2 cellular contexts compared by ENCODE assay signal in the genomic region with DNA sequence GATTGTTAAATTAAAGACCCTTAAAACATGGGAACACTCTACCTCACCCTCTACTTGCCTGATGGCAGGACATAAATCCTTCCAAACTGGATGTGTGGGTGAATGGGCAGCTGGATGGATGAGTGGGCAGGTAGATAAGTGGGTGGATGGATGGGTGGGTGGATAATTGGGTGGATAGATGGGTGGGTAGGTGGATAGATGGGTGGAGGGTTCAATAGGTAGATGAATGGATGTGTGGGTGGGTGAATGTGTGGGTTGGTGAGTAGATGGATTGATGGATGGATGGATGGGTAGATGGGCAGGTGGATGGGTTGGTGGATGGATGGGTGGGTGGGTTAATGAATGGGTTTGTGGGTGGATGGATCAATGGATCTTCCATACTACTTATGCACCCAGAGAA.
A peak's percentile ranks its signal among the peaks of the same experiment; 100 is the strongest.
TF ChIP-seq lines count a peak whose summit lies in the region.

No MANE protein-coding gene starts in this region.

TF ChIP-seq in HEK293, 187 proteins besides CTCF, POLR2A, EP300 and RAD21:
- no peak for TF ChIP-seq ZNF202 (tag by site-specific recombination; IDR thresholded peaks at IDR 0.05; ENCODE audit: borderline replicate concordance)
- TF ChIP-seq ZSCAN30 (tag by site-specific recombination; IDR thresholded peaks at IDR 0.05) = no peak
- TF ChIP-seq ZNF274 (IDR thresholded peaks at IDR 0.05; ENCODE audit: low read length) = no peak
- TF ChIP-seq ZNF274 (tag by site-specific recombination; IDR thresholded peaks at IDR 0.05; ENCODE audit: borderline replicate concordance) = no peak
- TF ChIP-seq ZFHX2 (tag by site-specific recombination; conservative IDR thresholded peaks at IDR 0.05) = peak; percentile 100
- TF ChIP-seq EGR2 (tag by site-specific recombination; IDR thresholded peaks at IDR 0.05; ENCODE audit: low read depth) = peak; percentile 100

TF ChIP-seq in K562, 482 proteins besides CTCF, POLR2A, EP300 and RAD21:
- TF ChIP-seq EGR1 (conservative IDR thresholded peaks at IDR 0.05) (0 out of 2 replicates have a peak, but pooled peaks have one; percentile 20), SMARCA5 (IDR thresholded peaks at IDR 0.05) (no peak)
